Comparison of ENCODE assay signal across 12 cellular contexts in the genomic region with DNA sequence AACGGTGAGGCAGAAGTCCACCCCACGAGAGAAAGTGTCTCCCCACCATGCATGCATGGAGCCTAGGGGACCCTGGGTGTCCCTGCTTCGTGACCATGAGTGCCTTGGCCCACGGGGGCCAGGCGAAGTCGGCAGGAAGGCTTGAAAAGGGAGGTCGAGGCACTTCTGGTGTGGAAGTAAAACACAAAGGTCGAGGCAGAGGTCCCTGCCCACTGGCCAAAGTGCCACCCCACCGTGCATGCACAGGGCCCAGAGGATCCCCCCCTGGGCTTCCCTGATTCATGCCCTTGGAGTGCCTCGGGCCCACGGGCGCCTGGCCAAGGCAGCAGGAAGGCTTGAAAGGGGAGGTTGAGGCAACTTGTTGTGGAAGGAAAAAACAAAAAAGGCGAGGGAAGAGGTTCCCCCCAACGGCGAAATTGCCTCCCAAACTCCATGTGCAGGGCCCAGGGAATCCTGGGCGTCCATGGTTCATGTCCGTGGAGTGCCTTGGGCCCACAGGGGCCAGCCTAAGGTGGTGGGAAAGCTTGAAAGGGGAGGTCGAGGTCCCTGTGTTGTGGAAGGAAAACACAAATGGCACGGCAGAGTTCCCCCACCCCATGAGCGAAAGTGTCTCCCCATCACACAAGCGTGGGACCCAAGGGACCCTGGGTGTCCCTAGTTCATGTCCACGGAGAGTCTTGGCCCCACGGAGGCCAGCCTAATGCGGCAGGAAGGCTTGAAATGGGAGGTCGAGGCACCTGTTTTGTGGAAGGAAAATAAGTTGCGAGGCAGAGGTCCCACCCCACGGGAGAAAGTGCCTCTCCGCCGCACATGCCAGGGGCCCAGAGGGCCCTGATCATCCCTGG.
DNase-seq lines count a peak whose midpoint lies in the region; ATAC-seq and TF ChIP-seq lines count a peak whose summit lies in the region.
"Had no signal": no experiment of that assay in that cellular context is flagged by ENCODE, and none has a peak within 500 bp of the region (broad histone marks: within the 10 kb centered on the region; RNA-seq: fewer than 3 reads in every experiment).

No MANE protein-coding gene starts in this region.

- DNase-seq in T-helper 17 cell (peak in 2 of 3 donors; percentile 4), coronary artery (ENCODE audit: low spot score) (peak; percentile 49), mesothelial cell of epicardium (ENCODE audit: low spot score in 2 of 2, unreplicated experiment in 2 of 2) (peak; percentile 7 to 22), tibial artery (peak; percentile 12 to 48), prostate gland (ENCODE audit: low spot score) (no peak), NCI-H146 (lab: John Stamatoyannopoulos, UW) (no peak)
- DNase-seq: amygdala; NCI-H2171; stimulated activated CD4-positive, alpha-beta T cell treated with anti-CD3 and anti-CD28 coated beads, Interleukin-2, amount 100 ng/mL, for 48 hours had no signal

- WGBS in prostate gland, result 63% methylated on average over 29 of the region's 29 CpGs

- intact Hi-C loops in tibial artery (cut with DNase I; ENCODE audit: low total_unique reads) (no loop called here), prostate gland (cut with DNase I) (no loop called here)

- peaks cover 0 to 3% of the 10 kb centered on the region in 2 donors for H3K27me3 ChIP-seq in tibial artery
- H3K27me3 ChIP-seq in prostate gland (replicated peaks; ENCODE audit: insufficient read depth), result no peaks in the 10 kb centered on the region

- H3K4me3 Mint-ChIP-seq in T-helper 17 cell, result no peak overlapping the region
- H3K4me3 Mint-ChIP-seq in mesothelial cell of epicardium, result no peak overlapping the region

- H3K27me3 Mint-ChIP-seq in T-helper 17 cell, result no peaks in the 10 kb centered on the region
- no peaks in the 10 kb centered on the region for H3K27me3 Mint-ChIP-seq in mesothelial cell of epicardium (ENCODE audit: low read depth)
- H3K27me3 Mint-ChIP-seq: CD4-positive, alpha-beta memory T cell had no signal

- no peaks in the 10 kb centered on the region for H3K4me1 ChIP-seq in tibial artery
- no peaks in the 10 kb centered on the region for H3K4me1 ChIP-seq in prostate gland (replicated peaks)

- H3K4me3 ChIP-seq in coronary artery, result no peak overlapping the region
- no peak overlapping the region for H3K4me3 ChIP-seq in tibial artery
- no peak overlapping the region for H3K4me3 ChIP-seq in prostate gland

- ATAC-seq in T-helper 17 cell (no peak), esophagus mucosa (no peak)

- no peaks in the 10 kb centered on the region for H3K4me1 Mint-ChIP-seq in T-helper 17 cell
- H3K4me1 Mint-ChIP-seq in mesothelial cell of epicardium, result no peaks in the 10 kb centered on the region
- H3K4me1 Mint-ChIP-seq: CD4-positive, alpha-beta memory T cell had no signal

- H3K27ac ChIP-seq in coronary artery, result no peak overlapping the region
- no peak overlapping the region for H3K27ac ChIP-seq in tibial artery
- no peak overlapping the region for H3K27ac ChIP-seq in prostate gland
- H3K27ac ChIP-seq: VCaP had no signal

- H3K9me3 Mint-ChIP-seq in mesothelial cell of epicardium, result peaks cover 6% of the 10 kb centered on the region

- H3K27ac Mint-ChIP-seq in T-helper 17 cell (no peak overlapping the region), mesothelial cell of epicardium (no peak overlapping the region)

- H3K36me3 Mint-ChIP-seq in T-helper 17 cell (ENCODE audit: low read depth) (no peaks in the 10 kb centered on the region), mesothelial cell of epicardium (peaks cover 2% of the 10 kb centered on the region)
- H3K36me3 Mint-ChIP-seq: CD4-positive, alpha-beta memory T cell had no signal

- H3K36me3 ChIP-seq in tibial artery (no peaks in the 10 kb centered on the region), prostate gland (no peaks in the 10 kb centered on the region)

- no peak for TF ChIP-seq POLR2A in prostate gland (IDR thresholded peaks at IDR 0.05)

- no peaks in the 10 kb centered on the region for H3K9me3 ChIP-seq in T-helper 17 cell (ENCODE audit: control insufficient read depth, low read length, poor library complexity, severe bottlenecking)
- peaks cover 0 to 80% (median 6%) of the 10 kb centered on the region in 3 donors for H3K9me3 ChIP-seq in tibial artery
- no peaks in the 10 kb centered on the region for H3K9me3 ChIP-seq in prostate gland

- TF ChIP-seq CTCF in coronary artery (IDR thresholded peaks at IDR 0.05), result no peak
- TF ChIP-seq CTCF in mesothelial cell of epicardium (IDR thresholded peaks at IDR 0.05; ENCODE audit: unreplicated experiment), result no peak
- no peak for TF ChIP-seq CTCF in tibial artery (IDR thresholded peaks at IDR 0.05)
- no peak for TF ChIP-seq CTCF in prostate gland (IDR thresholded peaks at IDR 0.05)

Comparison
In these comparisons a context has a peak if more than half of its experiments do, and no peak if none do; other contexts are left out.
1. DNase-seq: peak in T-helper 17 cell (2 of 3), coronary artery (single experiment), mesothelial cell of epicardium (2 of 2) and tibial artery (2 of 2); none in prostate gland (single experiment) and NCI-H146 (single experiment).